Comparison of ENCODE assay signal across 24 cellular contexts in the genomic region with DNA sequence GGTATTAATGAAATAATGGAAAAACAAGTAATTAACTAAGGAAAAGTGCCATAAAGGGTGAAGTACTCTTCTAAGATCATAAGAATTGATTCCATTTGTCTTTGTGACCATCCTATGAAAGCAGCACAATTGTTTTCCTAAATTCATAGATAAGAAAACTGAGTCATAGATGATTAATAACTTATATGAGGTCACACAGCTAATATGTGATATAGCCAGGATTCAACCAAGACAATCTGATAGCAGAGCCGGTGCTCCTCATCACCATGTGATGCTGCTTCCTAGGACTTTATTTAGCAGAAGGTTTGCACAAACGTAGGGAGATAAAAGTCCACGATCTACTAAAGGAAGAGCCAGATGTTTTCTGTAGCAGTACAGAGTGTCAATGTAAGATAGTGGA.
"Had no signal": no experiment of that assay in that cellular context is flagged by ENCODE, and none has a peak within 500 bp of the region (broad histone marks: within the 10 kb centered on the region; RNA-seq: fewer than 3 reads in every experiment).

No MANE protein-coding gene starts in this region.

- FAIRE-seq: endometrium, keratinocyte had no signal

- H3K27ac ChIP-seq: body of pancreas, coronary artery, left lung, sigmoid colon, spleen, upper lobe of right lung had no signal

- DNase-seq: activated B cell treated with CpG ODN at 0.5 μM for 24 hours; activated CD4-positive, alpha-beta memory T cell treated with anti-CD3 and anti-CD28 coated beads for 36 hours; activated CD4-positive, alpha-beta T cell treated with anti-CD3 and anti-CD28 coated beads for 4 hours; activated naive CD4-positive, alpha-beta T cell; activated naive CD8-positive, alpha-beta T cell treated with anti-CD3 and anti-CD28 coated beads for 36 hours; activated T-cell treated with anti-CD3 and anti-CD28 coated beads, Interleukin-2, amount 50 U/mL, for 1 hour; amygdala; body of pancreas; hypothalamus; left lung; midbrain; nucleus accumbens; posterior cingulate gyrus; sigmoid colon; spleen; stimulated activated CD8-positive, alpha-beta memory T cell treated with anti-CD3 and anti-CD28 coated beads, Interleukin-4, amount 100 ng/mL, for 48 hours; stimulated activated naive CD4-positive, alpha-beta T cell; T-cell; upper lobe of right lung had no signal

- H3K4me1 ChIP-seq: body of pancreas, left lung, spleen, upper lobe of right lung had no signal

- H3K4me3 ChIP-seq: body of pancreas, coronary artery, left lung, sigmoid colon, spleen, upper lobe of right lung had no signal

- ATAC-seq: activated T-helper 17 cell treated with anti-CD3 and anti-CD28 coated beads, Interleukin-2, amount 50 U/mL, for 72 hours; body of pancreas; esophagus mucosa; left lung; T-cell; upper lobe of right lung had no signal

- H3K27me3 ChIP-seq: body of pancreas, left lung, sigmoid colon, spleen, upper lobe of right lung had no signal

- H3K36me3 ChIP-seq: left lung, sigmoid colon, spleen, upper lobe of right lung had no signal

- H3K9me3 ChIP-seq: body of pancreas, left lung, sigmoid colon, spleen, upper lobe of right lung had no signal
